ENCODE assay signal across 8 cellular contexts in genomic region chr16:21300309-21301167, GRCh38. TPM values are rescaled to one million over a fixed set of nuclear protein-coding genes. Genes with fewer than 3 reads are reported as not detected.
DNase-seq lines count a peak whose midpoint lies in the region; ATAC-seq and TF ChIP-seq lines count a peak whose summit lies in the region.

No MANE protein-coding gene starts in this region.

- H3K4me3 ChIP-seq in mesendoderm (ENCODE audit: low read length) = peak overlapping the region; percentile 55

- H3K36me3 Mint-ChIP-seq in CD4-positive, alpha-beta T cell (ENCODE audit: low read depth) = no peaks in the 10 kb centered on the region

- no peaks in the 10 kb centered on the region for H3K9me3 Mint-ChIP-seq in CD4-positive, alpha-beta T cell

- H2BK15ac ChIP-seq in mesendoderm (replicated peaks; ENCODE audit: low read depth) = no peak overlapping the region

- H3K27ac ChIP-seq in CD4-positive, alpha-beta T cell (ENCODE audit: low read depth, low read length) = no peak overlapping the region
- H3K27ac ChIP-seq in mesendoderm (ENCODE audit: low read depth, low read length) = no peak overlapping the region

- no peak overlapping the region for H4K8ac ChIP-seq in mesendoderm (ENCODE audit: low read depth, low read length)

- no peak overlapping the region for H2BK120ac ChIP-seq in mesendoderm (ENCODE audit: low read depth, low read length)

- H3K9me3 ChIP-seq in CD4-positive, alpha-beta T cell (ENCODE audit: control insufficient read depth, low read length) = no peaks in the 10 kb centered on the region

- no peaks in the 10 kb centered on the region for H3K27me3 ChIP-seq in CD4-positive, alpha-beta T cell (ENCODE audit: control insufficient read depth, insufficient read depth, low read length)
- peaks cover 4% of the 10 kb centered on the region for H3K27me3 ChIP-seq in mesendoderm (ENCODE audit: insufficient read depth, low read length, poor library complexity)

- TF ChIP-seq CTCF in CD4-positive, alpha-beta T cell (IDR thresholded peaks at IDR 0.05) = no peak

- H3K4me1 Mint-ChIP-seq in CD4-positive, alpha-beta T cell (ENCODE audit: low read depth) = peaks cover 30% of the 10 kb centered on the region

- WGBS in mesendoderm (ENCODE audit: extremely low coverage, insufficient coverage, low lambda C conversion rate) = no CpG with 5 or more reads among the region's 36 CpGs

- no peak overlapping the region for H3K27ac Mint-ChIP-seq in CD4-positive, alpha-beta T cell

- peak in 5 of 10 experiments; percentile 7 to 15 (median 10) for DNase-seq in CD4-positive, alpha-beta T cell
- DNase-seq in GM19238 (ENCODE audit: insufficient read length, low spot score) = peak; percentile 60
- DNase-seq in NCI-H446 (lab: John Stamatoyannopoulos, UW) = peak; percentile 92 to 99
- peak; percentile 77 for DNase-seq in activated CD4-positive, alpha-beta T cell treated with anti-CD3 and anti-CD28 coated beads for 48 hours
- DNase-seq in epidermal melanocyte (ENCODE audit: insufficient read length, low spot score) = peak; percentile 95
- DNase-seq in mesendoderm = peak; percentile 98
- DNase-seq in stimulated activated CD8-positive, alpha-beta memory T cell treated with anti-CD3 and anti-CD28 coated beads, Interleukin-7, amount 100 ng/mL, for 48 hours (ENCODE audit: extremely low read depth in 1 of 2, low read depth in 1 of 2) = peak; percentile 9 to 53

- peaks cover 36% of the 10 kb centered on the region for H3K27me3 Mint-ChIP-seq in CD4-positive, alpha-beta T cell

- POLR2A ChIA-PET in CD4-positive, alpha-beta T cell (lab: Charles Lee) = no interaction called here

- no peak overlapping the region for H3K4ac ChIP-seq in mesendoderm (ENCODE audit: low read depth, low read length)

- H3K4me2 ChIP-seq in mesendoderm (ENCODE audit: low read length) = peak overlapping the region; percentile 99

- CTCF ChIA-PET in CD4-positive, alpha-beta T cell (lab: Charles Lee) = interaction anchor here (0.7 kb wide), 1 partner anchor 397 kb away, joined by 3 read pairs; no protein-coding TSS in a partner anchor

- H3K18ac ChIP-seq in mesendoderm (ENCODE audit: low read length) = no peak overlapping the region

- no peak overlapping the region for H4K5ac ChIP-seq in mesendoderm (ENCODE audit: low read length)

- H2BK5ac ChIP-seq in mesendoderm (ENCODE audit: low read length) = no peak overlapping the region

- ATAC-seq in CD4-positive, alpha-beta T cell (ENCODE audit: poor library complexity) = peak; percentile 67
- ATAC-seq in HG03354 (IDR thresholded peaks at IDR 0.05; ENCODE audit: poor library complexity, severe bottlenecking, unreplicated experiment) = peak; percentile 49

- peak overlapping the region; percentile 55 for H3K9ac ChIP-seq in mesendoderm (ENCODE audit: low read length)

- intact Hi-C loops in CD4-positive, alpha-beta T cell (cut with DNase I, micrococcal nuclease) = no loop called here

- H3K4me3 Mint-ChIP-seq in CD4-positive, alpha-beta T cell = peak overlapping the region; percentile 94

- H3K4me1 ChIP-seq in mesendoderm (ENCODE audit: control insufficient read depth, low read depth, low read length) = peaks cover 3% of the 10 kb centered on the region

- no peak overlapping the region for H3K23ac ChIP-seq in mesendoderm (ENCODE audit: low read length)

- no peaks in the 10 kb centered on the region for H3K79me2 ChIP-seq in mesendoderm (ENCODE audit: control insufficient read depth, insufficient read depth, low read length)

- H3K36me3 ChIP-seq in mesendoderm (ENCODE audit: control insufficient read depth, insufficient read depth, low read length) = no peaks in the 10 kb centered on the region

- no peak overlapping the region for H2AK5ac ChIP-seq in mesendoderm (ENCODE audit: low read length)

- H3K79me1 ChIP-seq in mesendoderm (ENCODE audit: low read length) = no peaks in the 10 kb centered on the region

- peak overlapping the region; percentile 75 for H3K56ac ChIP-seq in mesendoderm (ENCODE audit: low read length)

RNA-seq across cellular contexts. Expression of gene CRYM, which starts 22.4 kb away (rescaled TPM):
- not detected for total RNA-seq in CD4-positive, alpha-beta T cell
- 1.4 TPM for polyA plus RNA-seq in mesendoderm (2013, experiment 1 of 2)
- polyA plus RNA-seq in mesendoderm (2013, experiment 2 of 2) = 1.3 TPM
